ENCODE assay signal across 12 cellular contexts in the genomic region with DNA sequence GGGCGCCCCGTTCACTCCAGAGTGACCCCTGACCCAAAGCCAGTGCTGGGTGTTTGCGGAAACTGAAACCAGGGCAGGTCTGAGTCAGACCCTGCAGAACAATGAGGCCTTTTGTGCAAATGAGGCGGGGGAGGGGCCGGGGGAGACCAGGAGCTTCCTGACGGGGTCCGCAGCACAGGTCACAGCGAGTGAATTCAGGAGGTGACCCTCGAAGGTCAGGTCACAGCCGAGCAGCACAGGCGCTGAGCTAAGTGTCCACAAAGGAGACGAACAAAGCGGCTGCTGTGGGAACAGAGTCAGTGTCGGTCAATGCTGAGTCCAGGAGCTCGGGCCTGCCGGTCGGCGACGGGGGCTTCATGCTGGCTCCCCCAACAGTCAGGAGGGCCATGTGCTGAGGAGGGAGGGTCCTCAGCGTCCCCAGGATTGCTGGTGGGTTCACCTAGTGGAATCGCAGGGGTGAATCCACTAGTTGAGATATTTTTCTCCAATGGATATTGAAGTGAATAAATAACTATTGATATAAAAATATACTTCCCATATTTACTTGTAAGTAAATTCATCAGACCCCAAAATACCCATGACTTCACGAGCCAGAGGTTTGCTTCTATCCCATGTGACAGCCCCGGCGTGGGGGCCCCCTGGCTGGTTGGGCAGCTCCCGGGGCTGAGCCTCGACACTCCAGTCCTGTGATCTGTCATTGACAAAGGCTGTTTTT.
DNase-seq lines count a peak whose midpoint lies in the region; ATAC-seq and TF ChIP-seq lines count a peak whose summit lies in the region.
"Had no signal": no experiment of that assay in that cellular context is flagged by ENCODE, and none has a peak within 500 bp of the region (broad histone marks: within the 10 kb centered on the region; RNA-seq: fewer than 3 reads in every experiment).

No MANE protein-coding gene starts in this region.

- H2AFZ ChIP-seq in MM.1S (ENCODE audit: low read length), result no peak overlapping the region

- H3K9me3 ChIP-seq in body of pancreas (no peaks in the 10 kb centered on the region), liver (ENCODE audit: control insufficient read depth in 4 of 4, low read length in 3 of 4) (no peaks in the 10 kb centered on the region), subcutaneous abdominal adipose tissue (ENCODE audit: control insufficient read depth in 5 of 5, low read length in 5 of 5) (no peaks in the 10 kb centered on the region), MM.1S (replicated peaks; ENCODE audit: insufficient read depth, low read length) (no peaks in the 10 kb centered on the region), tibial artery (no peaks in the 10 kb centered on the region)

- TF ChIP-seq CTCF in body of pancreas (IDR thresholded peaks at IDR 0.05), result no peak
- TF ChIP-seq CTCF in liver (IDR thresholded peaks at IDR 0.05; ENCODE audit: low read depth, low read length, missing input control), result no peak
- TF ChIP-seq CTCF in MM.1S (IDR thresholded peaks at IDR 0.05; ENCODE audit: low read length), result no peak
- TF ChIP-seq CTCF in tibial artery (IDR thresholded peaks at IDR 0.05), result no peak

- H3K4me3 ChIP-seq in body of pancreas (no peak overlapping the region), liver (ENCODE audit: low read depth in 1 of 3, low read length in 3 of 3) (no peak overlapping the region), subcutaneous abdominal adipose tissue (ENCODE audit: low read depth in 1 of 5, low read length in 5 of 5) (no peak overlapping the region), MM.1S (ENCODE audit: low read length) (no peak overlapping the region), tibial artery (no peak overlapping the region)
- H3K4me3 ChIP-seq: lung had no signal

- H3K27ac ChIP-seq in body of pancreas, result no peak overlapping the region
- peak overlapping the region in 1 of 2 donors; percentile 25 for H3K27ac ChIP-seq in liver (ENCODE audit: low read depth in 1 of 2, low read length in 2 of 2)
- H3K27ac ChIP-seq in subcutaneous abdominal adipose tissue (ENCODE audit: low read depth, low read length), result peak overlapping the region; percentile 65
- H3K27ac ChIP-seq in MM.1S (ENCODE audit: low read length), result no peak overlapping the region
- no peak overlapping the region for H3K27ac ChIP-seq in tibial artery

- peaks cover 10% of the 10 kb centered on the region for H3K4me1 ChIP-seq in body of pancreas
- H3K4me1 ChIP-seq in liver (ENCODE audit: control insufficient read depth in 4 of 4, insufficient read depth in 4 of 4, low read length in 3 of 4), result no peaks in the 10 kb centered on the region
- peaks cover 0 to 39% (median 6%) of the 10 kb centered on the region in 5 donors for H3K4me1 ChIP-seq in subcutaneous abdominal adipose tissue (ENCODE audit: control insufficient read depth in 5 of 5, insufficient read depth in 5 of 5, low read length in 5 of 5)
- H3K4me1 ChIP-seq in MM.1S (ENCODE audit: low read length), result peaks cover 4% of the 10 kb centered on the region; the same call in 1 of the 2 replicates
- peaks cover 0 to 2% (median 0%) of the 10 kb centered on the region in 4 donors for H3K4me1 ChIP-seq in tibial artery

- no peak for TF ChIP-seq RAD21 in liver (IDR thresholded peaks at IDR 0.05)

- H3K9ac ChIP-seq in liver (ENCODE audit: low read depth in 1 of 2, low read length in 2 of 2) (no peak overlapping the region), subcutaneous abdominal adipose tissue (ENCODE audit: low read length in 5 of 5) (no peak overlapping the region), MM.1S (ENCODE audit: low read length) (no peak overlapping the region)

- H3K27me3 ChIP-seq in body of pancreas (peaks cover 0 to 6% of the 10 kb centered on the region in 2 donors), liver (ENCODE audit: control insufficient read depth in 4 of 4, insufficient read depth in 4 of 4, low read length in 3 of 4) (peaks cover 0 to 9% (median 0%) of the 10 kb centered on the region in 4 donors), subcutaneous abdominal adipose tissue (ENCODE audit: control insufficient read depth in 5 of 5, insufficient read depth in 4 of 5, low read length in 5 of 5) (peaks cover 0 to 14% (median 8%) of the 10 kb centered on the region in 5 donors), MM.1S (replicated peaks; ENCODE audit: insufficient read depth, low read length) (no peaks in the 10 kb centered on the region), tibial artery (peaks cover 0 to 27% of the 10 kb centered on the region in 2 donors)

- no peaks in the 10 kb centered on the region for H3K79me2 ChIP-seq in MM.1S (ENCODE audit: low read length)

- H4K20me1 ChIP-seq in MM.1S (ENCODE audit: insufficient read depth, low read length), result no peaks in the 10 kb centered on the region

- no peak for TF ChIP-seq POLR2A in body of pancreas (IDR thresholded peaks at IDR 0.05)

- 36 to 45% methylated on average over 15 to 24 of the region's 26 CpGs for WGBS in body of pancreas, 2 donors
- WGBS in liver, result 46% methylated on average over 26 of the region's 26 CpGs

- H3F3A ChIP-seq in MM.1S (ENCODE audit: insufficient read depth, low read length), result no peaks in the 10 kb centered on the region

- no peaks in the 10 kb centered on the region for H3K9me2 ChIP-seq in MM.1S (replicated peaks; ENCODE audit: insufficient read depth, low read length)

- DNase-seq in HT-29 (ENCODE audit: low spot score), result peak; percentile 60
- peak; percentile 18 to 42 (median 26) for DNase-seq in body of pancreas
- no peak for DNase-seq in MM.1S
- DNase-seq in tibial artery, result no peak
- DNase-seq in NCI-H2081 treated with DMSO at 0.1 percent for 48 hours (lab: John Stamatoyannopoulos, UW), result no peak
- DNase-seq: activated gamma-delta T cell; NCI-H1436 treated with DMSO at 0.1 percent for 48 hours; NCI-H69; stimulated activated naive CD8-positive, alpha-beta T cell treated with anti-CD3 and anti-CD28 coated beads, Interleukin-15, Interleukin-2, amounts not matched to agents 100 U/mL and 50 U/mL, for 24 hours had no signal

- no peaks in the 10 kb centered on the region for H3K36me3 ChIP-seq in body of pancreas (replicated peaks in 1 of 2; ENCODE audit: insufficient read depth in 1 of 2, low read depth in 2 of 2)
- H3K36me3 ChIP-seq in liver (ENCODE audit: control insufficient read depth in 4 of 4, insufficient read depth in 3 of 4, low read depth in 1 of 4, low read length in 3 of 4), result no peaks in the 10 kb centered on the region
- no peaks in the 10 kb centered on the region for H3K36me3 ChIP-seq in subcutaneous abdominal adipose tissue (ENCODE audit: control insufficient read depth in 5 of 5, insufficient read depth in 5 of 5, low read length in 5 of 5)
- H3K36me3 ChIP-seq in MM.1S (replicated peaks; ENCODE audit: insufficient read depth, low read length), result no peaks in the 10 kb centered on the region
- H3K36me3 ChIP-seq in tibial artery, result no peaks in the 10 kb centered on the region

- intact Hi-C loops in body of pancreas (cut with DNase I), result no loop called here
- intact Hi-C loops in tibial artery (cut with DNase I; ENCODE audit: low total_unique reads), result no loop called here

- ATAC-seq in body of pancreas, result peak; percentile 41
- ATAC-seq: stimulated activated naive CD8-positive, alpha-beta T cell treated with anti-CD3 and anti-CD28 coated beads, Interleukin-15, Interleukin-2, amounts not matched to agents 100 U/mL and 50 U/mL, for 24 hours had no signal

- H3K4me2 ChIP-seq in MM.1S (ENCODE audit: low read depth, low read length), result no peak overlapping the region

TF ChIP-seq in liver, 16 proteins besides CTCF, POLR2A, EP300 and RAD21:
- TF ChIP-seq, protein P1, sequence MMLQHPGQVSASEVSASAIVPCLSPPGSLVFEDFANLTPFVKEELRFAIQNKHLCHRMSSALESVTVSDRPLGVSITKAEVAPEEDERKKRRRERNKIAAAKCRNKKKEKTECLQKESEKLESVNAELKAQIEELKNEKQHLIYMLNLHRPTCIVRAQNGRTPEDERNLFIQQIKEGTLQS (IDR thresholded peaks at IDR 0.05), result no peak
- TF ChIP-seq NR2F2 (IDR thresholded peaks at IDR 0.05), result peak; percentile 75

Comparison
In these comparisons a context has a peak if more than half of its experiments do, and no peak if none do; other contexts are left out.
1. DNase-seq: peak in HT-29 (single experiment) and body of pancreas (4 of 4); none in MM.1S (single experiment), tibial artery (0 of 2) and NCI-H2081 treated with DMSO at 0.1 percent for 48 hours (single experiment).